In genomic region chr3:195260286-195260905, GRCh38 we compare ENCODE assay signal across 8 cellular contexts. TPM values are rescaled to one million over a fixed set of nuclear protein-coding genes. Genes with fewer than 3 reads are reported as not detected.
A peak's percentile ranks its signal among the peaks of the same experiment; 100 is the strongest.
DNase-seq lines count a peak whose midpoint lies in the region; ATAC-seq, FAIRE-seq and TF ChIP-seq lines count a peak whose summit lies in the region.

No MANE protein-coding gene starts in this region.

- WGBS in pancreas, 2 donors = 11 to 13% methylated on average over 35 to 41 of the region's 41 CpGs

- H3K9me3 ChIP-seq in pancreas = no peaks in the 10 kb centered on the region

- in situ Hi-C loops in ACHN (cut with HindIII; ENCODE audit: low pct_ligation_motif_present, low pct_unique_long_range_greater_than_20kb, low sequenced_read_pairs) = no loop called here

- H3K27me3 ChIP-seq in foreskin keratinocyte (no peaks in the 10 kb centered on the region), pancreas (no peaks in the 10 kb centered on the region)

- H3K4me3 ChIP-seq in pancreas = peak overlapping the region; percentile 49 to 68 (median 60)

- intact Hi-C loops in pancreas (cut with DNase I) = no loop called here

- no peak for FAIRE-seq in pancreas (lab: Jason Lieb, UNC)

- H3K4me1 ChIP-seq in foreskin keratinocyte (no peaks in the 10 kb centered on the region), pancreas (peaks cover 0 to 3% (median 0%) of the 10 kb centered on the region in 3 donors)

- DNase-seq in DMS79 treated with DMSO at 0.1 percent for 48 hours (lab: John Stamatoyannopoulos, UW) (peak; percentile 89), M059J (ENCODE audit: low read depth) (peak; percentile 34), foreskin keratinocyte (no peak), pancreas (peak in 2 of 6 donors; percentile 41 to 83), SIG-M5 (lab: John Stamatoyannopoulos, UW) (no peak), ACHN (no peak)
- peak; percentile 19 to 44 for DNase-seq in activated CD4-positive, alpha-beta T cell treated with anti-CD3 and anti-CD28 coated beads, Interleukin-2, amount 50 U/mL, for 48 hours

- H3K36me3 ChIP-seq in pancreas = no peaks in the 10 kb centered on the region

- ATAC-seq in GM21529 (IDR thresholded peaks at IDR 0.05; ENCODE audit: unreplicated experiment) = peak; percentile 6
- peak; percentile 36 for ATAC-seq in foreskin keratinocyte
- peak; percentile 5 to 46 (median 18) for ATAC-seq in pancreas

- no peak for TF ChIP-seq CTCF in foreskin keratinocyte (conservative IDR thresholded peaks at IDR 0.05)
- peak in 1 of 4 donors; percentile 2 for TF ChIP-seq CTCF in pancreas (IDR thresholded peaks at IDR 0.05)

- H3K27ac ChIP-seq in foreskin keratinocyte = no peak overlapping the region
- H3K27ac ChIP-seq in pancreas = peak overlapping the region in 2 of 4 donors; percentile 19 to 34

RNA-seq across cellular contexts. Expression of gene XXYLT1, which starts 10.6 kb away (rescaled TPM):
- total RNA-seq in M059J (2014; rRNA removed; shearing (Covaris generic)) = 33.5 and 53.8 TPM in 2 replicates
- total RNA-seq in foreskin keratinocyte (7.8 and 10.0 TPM in 2 replicates), pancreas (1 to 10 TPM; 1.8 to 5.0 (median 2.5) TPM)
- polyA plus RNA-seq in foreskin keratinocyte (5.5 and 7.7 TPM in 2 replicates), pancreas (1 to 10 TPM; 2.5 to 3.4 TPM)

Comparison
In these comparisons a context has a peak if more than half of its experiments do, and no peak if none do; other contexts are left out.
1. DNase-seq: peak in DMS79 treated with DMSO at 0.1 percent for 48 hours (single experiment), M059J (single experiment) and activated CD4-positive, alpha-beta T cell treated with anti-CD3 and anti-CD28 coated beads, Interleukin-2, amount 50 U/mL, for 48 hours (2 of 2); none in foreskin keratinocyte (0 of 2), SIG-M5 (single experiment) and ACHN (single experiment).
2. Peak in every context shown above with its lines, with median percentiles within 50 percentile points of each other: ATAC-seq.